ENCODE assay signal across 1 cellular context in genomic region chr17:4101127-4101798, GRCh38.
TF ChIP-seq lines count a peak whose summit lies in the region.

No MANE protein-coding gene starts in this region.

TF ChIP-seq in K562, 482 proteins besides CTCF, POLR2A, EP300 and RAD21 (continued from another document and continues in another):
- TF ChIP-seq ZBTB49 (CRISPR knock-in tag; IDR thresholded peaks at IDR 0.05; ENCODE audit: borderline replicate concordance), result no peak
- peak; percentile 61; the same call in 1 of the 2 replicates for TF ChIP-seq HDAC2 (IDR thresholded peaks at IDR 0.05)
- 0 out of 2 replicates have a peak, but pooled peaks have one; percentile 59 for TF ChIP-seq ZBTB9 (CRISPR knock-in tag; IDR thresholded peaks at IDR 0.05)
- TF ChIP-seq BCLAF1 (IDR thresholded peaks at IDR 0.05; ENCODE audit: borderline replicate concordance in 1 of 2, control insufficient read depth in 1 of 2, low read depth in 2 of 2, low read length in 1 of 2), result no peak
- peak; percentile 20 for TF ChIP-seq POLR2B (IDR thresholded peaks at IDR 0.05; ENCODE audit: low read depth, partially characterized antibody)
- TF ChIP-seq MNT (conservative IDR thresholded peaks at IDR 0.05), result peak in 1 of 2 experiments; percentile 44; a peak in 1 of 4 replicates
- peak in 1 of 2 experiments; percentile 67 for TF ChIP-seq AFF1 (IDR thresholded peaks at IDR 0.05; ENCODE audit: low read depth in 1 of 2, partially characterized antibody in 2 of 2)
- 0 out of 4 replicates have a peak, but pooled peaks of 1 of the 2 experiments have one; percentile 17 for TF ChIP-seq TBL1XR1 (IDR thresholded peaks at IDR 0.05; ENCODE audit: low read length in 2 of 2)
- no peak for TF ChIP-seq BRCA1 (IDR thresholded peaks at IDR 0.05)
- no peak for TF ChIP-seq BRCA1 (CRISPR knock-in tag; IDR thresholded peaks at IDR 0.05)
- peak; percentile 66 for TF ChIP-seq ELF1 (tag; IDR thresholded peaks at IDR 0.05)
- no peak for TF ChIP-seq RREB1 (CRISPR knock-in tag; IDR thresholded peaks at IDR 0.05)
- TF ChIP-seq XRCC4 (IDR thresholded peaks at IDR 0.05; ENCODE audit: extremely low read depth, insufficient read depth, insufficient read length), result no peak
- peak; percentile 16; the same call in 1 of the 2 replicates for TF ChIP-seq TEAD4 (IDR thresholded peaks at IDR 0.05; ENCODE audit: low read length)
- no peak for TF ChIP-seq TEAD4 (CRISPR knock-in tag; IDR thresholded peaks at IDR 0.05; ENCODE audit: borderline replicate concordance)
- TF ChIP-seq CHD4 (IDR thresholded peaks at IDR 0.05; ENCODE audit: insufficient read depth, insufficient replicate concordance, low read depth, low read length, poor library complexity, severe bottlenecking), result no peak
- TF ChIP-seq BACH1 (tag; IDR thresholded peaks at IDR 0.05), result peak; percentile 85
- TF ChIP-seq NFE2L1 (tag; IDR thresholded peaks at IDR 0.05; ENCODE audit: borderline replicate concordance, low read depth), result 0 out of 2 replicates have a peak, but pooled peaks have one; percentile 5
- TF ChIP-seq ZNF133 (CRISPR knock-in tag; IDR thresholded peaks at IDR 0.05), result no peak
- no peak for TF ChIP-seq MED1 (CRISPR knock-in tag; IDR thresholded peaks at IDR 0.05; ENCODE audit: borderline replicate concordance)
- peak; percentile 28; the same call in 1 of the 2 replicates for TF ChIP-seq TRIM28 (IDR thresholded peaks at IDR 0.05)
- no peak for TF ChIP-seq ZNF165 (CRISPR knock-in tag; IDR thresholded peaks at IDR 0.05; ENCODE audit: borderline replicate concordance)
- peak; percentile 35; the same call in 1 of the 2 replicates for TF ChIP-seq L3MBTL2 (IDR thresholded peaks at IDR 0.05)
- no peak for TF ChIP-seq GTF2B (IDR thresholded peaks at IDR 0.05; ENCODE audit: extremely low read depth, insufficient read length)
- TF ChIP-seq MTA3 (IDR thresholded peaks at IDR 0.05; ENCODE audit: borderline replicate concordance), result peak; percentile 78; the same call in 1 of the 2 replicates
- no peak for TF ChIP-seq PBX2 (CRISPR knock-in tag; IDR thresholded peaks at IDR 0.05; ENCODE audit: low read depth)
- peak; percentile 30; the same call in 1 of the 2 replicates for TF ChIP-seq PBX2 (tag; conservative IDR thresholded peaks at IDR 0.05; ENCODE audit: low read depth)
- peak; percentile 54; the same call in 1 of the 2 replicates for TF ChIP-seq FOSL1 (tag; conservative IDR thresholded peaks at IDR 0.05)
- TF ChIP-seq GABPA (tag; conservative IDR thresholded peaks at IDR 0.05; ENCODE audit: low read depth), result peak; percentile 43
- peak; percentile 9; the same call in 1 of the 2 replicates for TF ChIP-seq PKNOX1 (IDR thresholded peaks at IDR 0.05)
- peak; percentile 42 for TF ChIP-seq KDM5B (IDR thresholded peaks at IDR 0.05; ENCODE audit: insufficient replicate concordance, low read depth, low read length)
